17 cellular contexts compared by ENCODE assay signal in genomic region chr5:166596043-166596442, GRCh38.
DNase-seq lines count a peak whose midpoint lies in the region; ATAC-seq and TF ChIP-seq lines count a peak whose summit lies in the region.
"Had no signal": no experiment of that assay in that cellular context is flagged by ENCODE, and none has a peak within 500 bp of the region (broad histone marks: within the 10 kb centered on the region; RNA-seq: fewer than 3 reads in every experiment).

No MANE protein-coding gene starts in this region.

- no peaks in the 10 kb centered on the region for H3K9me3 ChIP-seq in osteoblast (ENCODE audit: low read depth, low read length)
- no peaks in the 10 kb centered on the region for H3K9me3 ChIP-seq in thyroid gland
- H3K9me3 ChIP-seq: BLaER1 treated with 17β-estradiol and CSF1 and Interleukin-3, amounts not matched to agents 10 nM and 100 nM; SJSA1 had no signal

- H3K36me3 Mint-ChIP-seq in Calu3 (ENCODE audit: insufficient read depth, unreplicated experiment) (no peaks in the 10 kb centered on the region), WTC11 (no peaks in the 10 kb centered on the region)

- H3K27ac ChIP-seq in osteoblast (ENCODE audit: low read depth, low read length) = no peak overlapping the region
- no peak overlapping the region for H3K27ac ChIP-seq in thyroid gland
- H3K27ac ChIP-seq: BLaER1 treated with 17β-estradiol and CSF1 and Interleukin-3, amounts not matched to agents 10 nM and 100 nM; SJSA1 had no signal

- no peak for TF ChIP-seq POLR2A in thyroid gland (IDR thresholded peaks at IDR 0.05)

- ATAC-seq in WTC11 = no peak
- ATAC-seq in GM18873 (IDR thresholded peaks at IDR 0.05; ENCODE audit: low FRiP score, unreplicated experiment) = no peak
- ATAC-seq: HCT116 had no signal

- BruUV-seq in Calu3 (replicated peaks; lab: Mats Ljungman, UMichigan) = no TSS peak

- H3K27ac Mint-ChIP-seq in Calu3 (ENCODE audit: unreplicated experiment) = peak overlapping the region; percentile 75
- H3K27ac Mint-ChIP-seq in WTC11 = no peak overlapping the region
- H3K27ac Mint-ChIP-seq: CD4-positive, alpha-beta memory T cell had no signal

- CTCF ChIA-PET in Calu3 (lab: Charles Lee) (no interaction called here), WTC11 (lab: Charles Lee) (interaction anchor here (1.0 kb wide), 1 partner anchor 454 kb away, joined by 4 read pairs; no protein-coding TSS in a partner anchor)

- 83 to 85% methylated on average over 7 of the region's 7 CpGs for WGBS in thyroid gland, 2 donors

- H2AFZ ChIP-seq in osteoblast (ENCODE audit: low read length) = no peak overlapping the region

- no peaks in the 10 kb centered on the region for H4K20me1 ChIP-seq in osteoblast (ENCODE audit: insufficient read depth, low read length)
- H4K20me1 ChIP-seq: BLaER1 treated with 17β-estradiol and CSF1 and Interleukin-3, amounts not matched to agents 10 nM and 100 nM had no signal

- H3K9me3 Mint-ChIP-seq in Calu3 (ENCODE audit: low read depth, unreplicated experiment) = peaks cover 3% of the 10 kb centered on the region
- no peaks in the 10 kb centered on the region for H3K9me3 Mint-ChIP-seq in WTC11

- no peaks in the 10 kb centered on the region for H3K27me3 ChIP-seq in osteoblast (ENCODE audit: insufficient read depth, low read length)
- H3K27me3 ChIP-seq in thyroid gland = no peaks in the 10 kb centered on the region
- H3K27me3 ChIP-seq: BLaER1 treated with 17β-estradiol and CSF1 and Interleukin-3, amounts not matched to agents 10 nM and 100 nM; SJSA1 had no signal

- intact Hi-C loops in Calu3 (cut with micrococcal nuclease; ENCODE audit: unreplicated experiment) = no loop called here
- intact Hi-C loops in thyroid gland (cut with DNase I) = no loop called here

- H3K4me2 ChIP-seq in osteoblast (ENCODE audit: insufficient read depth, low read length) = no peak overlapping the region

- H3K4me1 ChIP-seq in osteoblast (ENCODE audit: insufficient read depth, low read length) (no peaks in the 10 kb centered on the region), thyroid gland (no peaks in the 10 kb centered on the region)
- H3K4me1 ChIP-seq: SJSA1 had no signal

- H3K4me3 ChIP-seq in osteoblast (ENCODE audit: insufficient read depth, low read length) (no peak overlapping the region), thyroid gland (replicated peaks in 1 of 3) (no peak overlapping the region)
- H3K4me3 ChIP-seq: BLaER1 treated with 17β-estradiol and CSF1 and Interleukin-3, amounts not matched to agents 10 nM and 100 nM; SJSA1 had no signal

- H3K36me3 ChIP-seq in osteoblast (ENCODE audit: insufficient read depth, low read length) (no peaks in the 10 kb centered on the region), thyroid gland (no peaks in the 10 kb centered on the region)
- H3K36me3 ChIP-seq: BLaER1 treated with 17β-estradiol and CSF1 and Interleukin-3, amounts not matched to agents 10 nM and 100 nM; SJSA1 had no signal

- peak; percentile 2 for DNase-seq in Ammon's horn (ENCODE audit: low spot score)
- DNase-seq in Calu3 = no peak
- DNase-seq in NCI-H524 treated with DMSO at 0.1 percent for 48 hours (lab: John Stamatoyannopoulos, UW) = peak; percentile 57
- no peak for DNase-seq in WTC11 (ENCODE audit: low spot score)
- no peak for DNase-seq in osteoblast (ENCODE audit: insufficient read length, low spot score, missing footprints)
- DNase-seq in thyroid gland = no peak
- DNase-seq: CD4-positive, alpha-beta memory T cell; GDM1; KG1; MV-4-11; NCI-H1694 treated with DMSO at 0.1 percent for 48 hours; NCI-H2107; NCI-H510A treated with DMSO at 0.1 percent for 48 hours had no signal

- H3K4me1 Mint-ChIP-seq in Calu3 (ENCODE audit: low read depth, unreplicated experiment) = peaks cover 39% of the 10 kb centered on the region
- peaks cover 17% of the 10 kb centered on the region for H3K4me1 Mint-ChIP-seq in WTC11
- H3K4me1 Mint-ChIP-seq: CD4-positive, alpha-beta memory T cell had no signal

- H3K4me3 Mint-ChIP-seq in Calu3 (ENCODE audit: low read depth, unreplicated experiment) (no peak overlapping the region), WTC11 (no peak overlapping the region)
- H3K4me3 Mint-ChIP-seq: CD4-positive, alpha-beta memory T cell had no signal

- TF ChIP-seq CTCF in Calu3 (IDR thresholded peaks at IDR 0.05; ENCODE audit: unreplicated experiment) (no peak), WTC11 (IDR thresholded peaks at IDR 0.05) (no peak), osteoblast (IDR thresholded peaks at IDR 0.05; ENCODE audit: extremely low read depth, low read depth, low read length) (no peak), thyroid gland (IDR thresholded peaks at IDR 0.05) (no peak)

- POLR2A ChIA-PET in WTC11 (lab: Charles Lee) = no interaction called here

- no peaks in the 10 kb centered on the region for H3K27me3 Mint-ChIP-seq in Calu3 (ENCODE audit: unreplicated experiment)
- H3K27me3 Mint-ChIP-seq in WTC11 (ENCODE audit: low read depth) = no peaks in the 10 kb centered on the region
- H3K27me3 Mint-ChIP-seq: CD4-positive, alpha-beta memory T cell had no signal

- H3K79me2 ChIP-seq in osteoblast (ENCODE audit: insufficient read depth, low read length) = no peaks in the 10 kb centered on the region

TF ChIP-seq in WTC11, 78 proteins besides CTCF, POLR2A, EP300 and RAD21:
- TF ChIP-seq STAT6 (CRISPR knock-in tag; conservative IDR thresholded peaks at IDR 0.05; ENCODE audit: low read depth) (no peak), TP53 (CRISPR knock-in tag; IDR thresholded peaks at IDR 0.05) (no peak), ZNF512 (CRISPR knock-in tag; IDR thresholded peaks at IDR 0.05; ENCODE audit: borderline replicate concordance) (0 out of 2 replicates have a peak, but pooled peaks have one; percentile 69), CREM (CRISPR knock-in tag; IDR thresholded peaks at IDR 0.05) (no peak), SP1 (CRISPR knock-in tag; conservative IDR thresholded peaks at IDR 0.05) (no peak)

Comparison
In these comparisons a context has a peak if more than half of its experiments do, and no peak if none do; other contexts are left out.
1. DNase-seq: peak in Ammon's horn (single experiment) and NCI-H524 treated with DMSO at 0.1 percent for 48 hours (single experiment); none in Calu3 (single experiment), WTC11 (single experiment), osteoblast (single experiment) and thyroid gland (0 of 2).